In genomic region chrX:155534800-155535199, GRCh38 we compare ENCODE assay signal across 26 cellular contexts.
A peak's percentile ranks its signal among the peaks of the same experiment; 100 is the strongest.
DNase-seq lines count a peak whose midpoint lies in the region; ATAC-seq and TF ChIP-seq lines count a peak whose summit lies in the region.
"Had no signal": no experiment of that assay in that cellular context is flagged by ENCODE, and none has a peak within 500 bp of the region (broad histone marks: within the 10 kb centered on the region; RNA-seq: fewer than 3 reads in every experiment).

No MANE protein-coding gene starts in this region.

- no peaks in the 10 kb centered on the region for H4K20me1 ChIP-seq in Loucy (ENCODE audit: insufficient read depth, low read length, poor library complexity, severe bottlenecking)

- no peak overlapping the region for H2AFZ ChIP-seq in Loucy (ENCODE audit: low read length)

- TF ChIP-seq POLR2A in erythroblast (IDR thresholded peaks at IDR 0.05; ENCODE audit: low read length) = no peak

- peak; percentile 24 for DNase-seq in DMS53 (lab: John Stamatoyannopoulos, UW)
- no peak for DNase-seq in DMS53 treated with DMSO at 0.1 percent for 48 hours (lab: John Stamatoyannopoulos, UW; ENCODE audit: unreplicated experiment)
- DNase-seq in SK-MEL-5 (ENCODE audit: low read depth, low spot score) = peak; percentile 37
- DNase-seq in erythroblast (lab: John Stamatoyannopoulos, UW) = peak; percentile 0 to 10
- no peak for DNase-seq in ecto neural progenitor cell (ENCODE audit: low spot score)
- DNase-seq in T-helper 1 cell = no peak
- DNase-seq: 8988T; activated CD4-positive, alpha-beta T cell treated with anti-CD3 and anti-CD28 coated beads for 36 hours; activated CD8-positive, alpha-beta memory T cell treated with anti-CD3 and anti-CD28 coated beads, Interleukin-2, amount 10 ng/mL, durations not matched to agents 7 days and 5 days; CD8-positive, alpha-beta memory T cell; central memory CD4-positive, alpha-beta T cell; DMS79; foreskin fibroblast; heart right ventricle; naive thymus-derived CD8-positive, alpha-beta T cell; NCI-H187 treated with DMSO at 0.1 percent for 48 hours; NCI-H2227 treated with DMSO at 0.1 percent for 48 hours; NCI-H774; SK-N-SH; stimulated activated CD4-positive, alpha-beta T cell treated with anti-CD3 and anti-CD28 coated beads, Interleukin-4, amount 100 ng/mL, for 1 hour; stimulated activated naive CD4-positive, alpha-beta T cell treated with Interleukin-2 at 50 U/mL for 16 hours; T1000 had no signal

- no peak overlapping the region for H3K4me2 ChIP-seq in Loucy (ENCODE audit: low read depth, low read length, poor library complexity, severe bottlenecking)
- H3K4me2 ChIP-seq: SK-N-SH had no signal

- no peaks in the 10 kb centered on the region for H3K4me1 ChIP-seq in Loucy (ENCODE audit: insufficient read depth, low read length, poor library complexity, severe bottlenecking)
- H3K4me1 ChIP-seq: ascending aorta, heart right ventricle had no signal

- no peaks in the 10 kb centered on the region for H3K27me3 ChIP-seq in Loucy (ENCODE audit: insufficient read depth, low read length, poor library complexity, severe bottlenecking)
- H3K27me3 ChIP-seq: ascending aorta, heart right ventricle had no signal

- H3K79me2 ChIP-seq in Loucy (ENCODE audit: insufficient read depth, low read length) = no peaks in the 10 kb centered on the region

- H3K4me3 ChIP-seq in Loucy (ENCODE audit: low read length, poor library complexity, severe bottlenecking) = no peak overlapping the region
- H3K4me3 ChIP-seq: ascending aorta, heart right ventricle had no signal

- no peaks in the 10 kb centered on the region for H3K9me2 ChIP-seq in Loucy (replicated peaks; ENCODE audit: low read depth, low read length)
- H3K9me2 ChIP-seq: SK-N-SH had no signal

- peak; percentile 29 for TF ChIP-seq CTCF in Loucy (conservative IDR thresholded peaks at IDR 0.05; ENCODE audit: low read length)

- H3F3A ChIP-seq in Loucy (ENCODE audit: low read depth) = no peaks in the 10 kb centered on the region

- in situ Hi-C loops in SK-MEL-5 (cut with HindIII; ENCODE audit: low pct_unique_long_range_greater_than_20kb, low sequenced_read_pairs) = no loop called here

- no peaks in the 10 kb centered on the region for H3K36me3 ChIP-seq in Loucy (ENCODE audit: insufficient read depth, low read length)
- H3K36me3 ChIP-seq: ascending aorta had no signal

- ATAC-seq in GM21737 (IDR thresholded peaks at IDR 0.05; ENCODE audit: unreplicated experiment) = no peak
- ATAC-seq: activated CD4-positive, alpha-beta T cell treated with anti-CD3 and anti-CD28 coated beads for 36 hours; activated CD8-positive, alpha-beta memory T cell treated with anti-CD3 and anti-CD28 coated beads, Interleukin-2, amount 10 ng/mL, durations not matched to agents 7 days and 5 days; heart right ventricle; HepG2; naive thymus-derived CD8-positive, alpha-beta T cell had no signal

- no peaks in the 10 kb centered on the region for H3K9me3 ChIP-seq in Loucy (ENCODE audit: insufficient read depth, low read depth, low read length)
- H3K9me3 ChIP-seq: ascending aorta, SK-N-SH had no signal

- H3K9ac ChIP-seq in Loucy (ENCODE audit: low read depth, low read length, poor library complexity, severe bottlenecking) = no peak overlapping the region
- H3K9ac ChIP-seq: SK-N-SH had no signal

Comparison
In these comparisons a context has a peak if more than half of its experiments do, and no peak if none do; other contexts are left out.
1. DNase-seq: peak in DMS53 (single experiment), SK-MEL-5 (single experiment) and erythroblast (2 of 2); none in DMS53 treated with DMSO at 0.1 percent for 48 hours (single experiment), ecto neural progenitor cell (single experiment) and T-helper 1 cell (0 of 5).